In the genomic region with DNA sequence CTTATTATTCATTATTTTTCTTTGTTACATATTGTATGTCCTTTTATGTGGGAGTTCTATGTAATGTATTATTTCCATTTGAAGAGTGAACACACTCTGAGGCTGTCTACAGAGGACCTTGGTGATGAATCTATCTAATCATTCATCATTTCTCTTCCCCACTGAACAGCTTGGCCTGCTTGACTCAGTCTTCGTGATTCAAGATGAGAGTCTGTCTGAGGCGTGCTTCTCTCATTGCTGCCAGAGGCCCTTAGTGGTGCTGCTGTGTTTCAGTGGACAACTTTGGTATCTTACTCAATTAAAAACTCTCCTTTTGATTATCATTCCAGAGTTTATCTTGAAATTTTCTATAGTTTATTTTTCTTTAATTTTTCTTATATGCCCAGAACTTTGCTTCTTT, we compare ENCODE assay signal across 17 cellular contexts.
DNase-seq lines count a peak whose midpoint lies in the region; ATAC-seq, FAIRE-seq and TF ChIP-seq lines count a peak whose summit lies in the region.
"Had no signal": no experiment of that assay in that cellular context is flagged by ENCODE, and none has a peak within 500 bp of the region (broad histone marks: within the 10 kb centered on the region; RNA-seq: fewer than 3 reads in every experiment).

No MANE protein-coding gene starts in this region.

- H3K36me3 ChIP-seq in GM23248 (ENCODE audit: low read depth), result no peaks in the 10 kb centered on the region
- H3K36me3 ChIP-seq: HAP-1 had no signal

- H3K27ac Mint-ChIP-seq in stimulated activated effector memory CD8-positive, alpha-beta T cell treated with anti-CD3 and anti-CD28 coated beads, Interleukin-12 subunit alpha, Interleukin-12 subunit beta, amount 100 ng/mL, for 72 hours, result no peak overlapping the region
- H3K27ac Mint-ChIP-seq: CD4-positive, alpha-beta memory T cell had no signal

- WGBS in GM23248 (ENCODE audit: low coverage in 1 of 2, low lambda C conversion rate in 2 of 2, missing lambda C conversion rate in 2 of 2), 2 experiments, result 70 to 78% methylated on average over 2 of the region's 2 CpGs

- in situ Hi-C loops in GM23248 (cut with MboI), result no loop called here

- peak; percentile 12 for DNase-seq in GM23248
- DNase-seq in RKO (ENCODE audit: low spot score), result peak; percentile 54
- DNase-seq in fibroblast of mammary gland (ENCODE audit: low read depth), result peak; percentile 14
- DNase-seq in stimulated activated effector memory CD8-positive, alpha-beta T cell treated with anti-CD3 and anti-CD28 coated beads, Interleukin-12 subunit alpha, Interleukin-12 subunit beta, amount 100 ng/mL, for 72 hours (ENCODE audit: low spot score in 2 of 2), result no peak
- DNase-seq in DMS114 treated with DMSO at 0.1 percent for 48 hours (lab: John Stamatoyannopoulos, UW; ENCODE audit: unreplicated experiment), result no peak
- DNase-seq in glomerular visceral epithelial cell (ENCODE audit: extremely low spot score), result no peak
- no peak for DNase-seq in GM19239 (ENCODE audit: insufficient read length, low spot score)
- DNase-seq: C1 segment of cervical spinal cord; Calu3; CD4-positive, alpha-beta memory T cell; COR-L47; DMS153; DND-41; GF-D8; GOT3 had no signal

- TF ChIP-seq CTCF in fibroblast of mammary gland (conservative IDR thresholded peaks at IDR 0.05; ENCODE audit: control insufficient read depth, insufficient read depth, low read depth, low read length), result no peak

- H4K20me1 ChIP-seq in GM23248 (ENCODE audit: insufficient read depth), result no peaks in the 10 kb centered on the region

- H3K4me3 ChIP-seq in GM23248 (no peak overlapping the region), fibroblast of mammary gland (ENCODE audit: control insufficient read depth, low read depth, low read length) (no peak overlapping the region)
- H3K4me3 ChIP-seq: HAP-1 had no signal

- H3K36me3 Mint-ChIP-seq in stimulated activated effector memory CD8-positive, alpha-beta T cell treated with anti-CD3 and anti-CD28 coated beads, Interleukin-12 subunit alpha, Interleukin-12 subunit beta, amount 100 ng/mL, for 72 hours, result no peaks in the 10 kb centered on the region
- H3K36me3 Mint-ChIP-seq: CD4-positive, alpha-beta memory T cell had no signal

- H3K79me2 ChIP-seq in GM23248 (ENCODE audit: insufficient read depth), result no peaks in the 10 kb centered on the region

- H3K9me2 ChIP-seq in GM23248 (ENCODE audit: insufficient read depth), result no peaks in the 10 kb centered on the region

- H3K27me3 ChIP-seq in GM23248 (replicated peaks; ENCODE audit: insufficient read depth), result no peaks in the 10 kb centered on the region

- no peaks in the 10 kb centered on the region for H3K4me1 Mint-ChIP-seq in stimulated activated effector memory CD8-positive, alpha-beta T cell treated with anti-CD3 and anti-CD28 coated beads, Interleukin-12 subunit alpha, Interleukin-12 subunit beta, amount 100 ng/mL, for 72 hours
- H3K4me1 Mint-ChIP-seq: CD4-positive, alpha-beta memory T cell had no signal

- H2AFZ ChIP-seq in GM23248, result no peak overlapping the region

- no peaks in the 10 kb centered on the region for H3K4me1 ChIP-seq in GM23248 (ENCODE audit: insufficient read depth)
- H3K4me1 ChIP-seq: HAP-1 had no signal

- H3K4me3 Mint-ChIP-seq in stimulated activated effector memory CD8-positive, alpha-beta T cell treated with anti-CD3 and anti-CD28 coated beads, Interleukin-12 subunit alpha, Interleukin-12 subunit beta, amount 100 ng/mL, for 72 hours, result no peak overlapping the region
- H3K4me3 Mint-ChIP-seq: CD4-positive, alpha-beta memory T cell had no signal

- H3K27ac ChIP-seq in GM23248, result no peak overlapping the region

- no peak overlapping the region for H3K9ac ChIP-seq in GM23248

- ATAC-seq in stimulated activated effector memory CD8-positive, alpha-beta T cell treated with anti-CD3 and anti-CD28 coated beads, Interleukin-12 subunit alpha, Interleukin-12 subunit beta, amount 100 ng/mL, for 72 hours, result peak; percentile 58

- FAIRE-seq in GM19239 (lab: Jason Lieb, UNC), result no peak
- FAIRE-seq: GM12892 had no signal

- no peaks in the 10 kb centered on the region for H3K9me3 ChIP-seq in GM23248 (ENCODE audit: low read depth)
- H3K9me3 ChIP-seq: HAP-1 had no signal

- H3K9me3 Mint-ChIP-seq in stimulated activated effector memory CD8-positive, alpha-beta T cell treated with anti-CD3 and anti-CD28 coated beads, Interleukin-12 subunit alpha, Interleukin-12 subunit beta, amount 100 ng/mL, for 72 hours, result no peaks in the 10 kb centered on the region

- no peaks in the 10 kb centered on the region for H3F3A ChIP-seq in GM23248 (ENCODE audit: insufficient read depth)

- H3K4me2 ChIP-seq in GM23248 (ENCODE audit: unreplicated experiment), result no peak overlapping the region

Comparison
In these comparisons a context has a peak if more than half of its experiments do, and no peak if none do; other contexts are left out.
1. DNase-seq: peak in GM23248 (single experiment), RKO (single experiment) and fibroblast of mammary gland (single experiment); none in stimulated activated effector memory CD8-positive, alpha-beta T cell treated with anti-CD3 and anti-CD28 coated beads, Interleukin-12 subunit alpha, Interleukin-12 subunit beta, amount 100 ng/mL, for 72 hours (0 of 2), DMS114 treated with DMSO at 0.1 percent for 48 hours (single experiment), glomerular visceral epithelial cell (single experiment) and GM19239 (single experiment).